ENCODE assay signal across 15 cellular contexts in genomic region chrX:8464530-8464929, GRCh38. TPM values are rescaled to one million over a fixed set of nuclear protein-coding genes. Genes with fewer than 3 reads are reported as not detected.
"Had no signal": no experiment of that assay in that cellular context is flagged by ENCODE, and none has a peak within 500 bp of the region (broad histone marks: within the 10 kb centered on the region; RNA-seq: fewer than 3 reads in every experiment).

Gene VCX3B (plus strand): TSS chrX:8464830. CDS start chrX:8465451, 621 bp downstream.

RNA-seq across cellular contexts. Expression of gene VCX3B, which starts in this region (rescaled TPM):
- total RNA-seq: activated B cell treated with CpG ODN at 0.5 μM for 24 hours; activated CD4-positive, alpha-beta memory T cell treated with anti-CD3 and anti-CD28 coated beads for 36 hours; activated CD4-positive, alpha-beta memory T cell treated with anti-CD3 and anti-CD28 coated beads, Interleukin-2, amount 10 ng/mL, durations not matched to agents 7 days and 5 days; activated CD4-positive, alpha-beta T cell treated with anti-CD3 and anti-CD28 coated beads for 36 hours; activated CD4-positive, alpha-beta T cell treated with anti-CD3 and anti-CD28 coated beads, Interleukin-2, amount 10 ng/mL, durations not matched to agents 24 days and 14 days; activated CD4-positive, alpha-beta T cell treated with anti-CD3 and anti-CD28 coated beads, Interleukin-2, amount 10 ng/mL, durations not matched to agents 7 days and 5 days; activated CD8-positive, alpha-beta memory T cell treated with anti-CD3 and anti-CD28 coated beads for 36 hours; activated CD8-positive, alpha-beta memory T cell treated with anti-CD3 and anti-CD28 coated beads, Interleukin-2, amount 10 ng/mL, durations not matched to agents 7 days and 5 days; activated CD8-positive, alpha-beta T cell treated with anti-CD3 and anti-CD28 coated beads for 36 hours; activated CD8-positive, alpha-beta T cell treated with anti-CD3 and anti-CD28 coated beads, Interleukin-2, amount 10 ng/mL, durations not matched to agents 7 days and 5 days; T-cell; T-helper 1 cell treated with Interleukin-12 subunit alpha and Interleukin-12 subunit beta and Interleukin-4 antibody, amounts not matched to agents 30 ng/mL and 1 ng/mL, for 36 hours; T-helper 17 cell; T-helper 2 cell treated with Interferon-gamma antibody and Interleukin-4, amounts not matched to agents 100 ng/mL and 5 ng/mL, for 36 hours; WTC11 had no signal
